ENCODE assay signal across 37 cellular contexts in genomic region chr11:4433852-4434251, GRCh38. TPM values are rescaled to one million over a fixed set of nuclear protein-coding genes. Genes with fewer than 3 reads are reported as not detected.
"Had no signal": no experiment of that assay in that cellular context is flagged by ENCODE, and none has a peak within 500 bp of the region (broad histone marks: within the 10 kb centered on the region; RNA-seq: fewer than 3 reads in every experiment).

No MANE protein-coding gene starts in this region.

- H3K27ac ChIP-seq: ascending aorta, pancreas, prostate gland, sigmoid colon, vagina, VCaP had no signal

- H3K4me1 Mint-ChIP-seq: activated naive CD8-positive, alpha-beta T cell treated with anti-CD3 and anti-CD28 coated beads for 36 hours; brain; mesothelial cell of epicardium; naive B cell; stimulated activated effector memory CD8-positive, alpha-beta T cell treated with anti-CD3 and anti-CD28 coated beads, Interleukin-12 subunit alpha, Interleukin-12 subunit beta, amount 100 ng/mL, for 72 hours had no signal

- H3K27me3 ChIP-seq: ascending aorta, pancreas, sigmoid colon, vagina had no signal

- DNase-seq: activated CD4-positive, alpha-beta T cell treated with anti-CD3 and anti-CD28 coated beads for 48 hours; activated CD4-positive, alpha-beta T cell treated with anti-CD3 and anti-CD28 coated beads, Interleukin-2, amount 50 U/mL, for 48 hours; activated CD8-positive, alpha-beta memory T cell treated with anti-CD3 and anti-CD28 coated beads for 24 hours; activated effector memory CD4-positive, alpha-beta T cell treated with Interleukin-2 at 50 U/mL for 16 hours; activated naive CD4-positive, alpha-beta T cell treated with anti-CD3 and anti-CD28 coated beads for 36 hours; activated naive CD8-positive, alpha-beta T cell treated with anti-CD3 and anti-CD28 coated beads for 36 hours; caudate nucleus; foreskin fibroblast; head of caudate nucleus; hippocampal formation; left colon; naive B cell; nucleus accumbens; pancreas; retina; sigmoid colon; small intestine; stimulated activated CD4-positive, alpha-beta T cell treated with anti-CD3 and anti-CD28 coated beads, Interleukin-4, amount 100 ng/mL, for 24 hours; substantia nigra had no signal

- H3K27ac Mint-ChIP-seq: activated naive CD4-positive, alpha-beta T cell treated with anti-CD3 and anti-CD28 coated beads for 36 hours; activated naive CD8-positive, alpha-beta T cell treated with anti-CD3 and anti-CD28 coated beads for 36 hours; brain; mesothelial cell of epicardium; naive B cell; stimulated activated effector memory CD8-positive, alpha-beta T cell treated with anti-CD3 and anti-CD28 coated beads, Interleukin-12 subunit alpha, Interleukin-12 subunit beta, amount 100 ng/mL, for 72 hours; stimulated activated naive CD8-positive, alpha-beta T cell treated with anti-CD3 and anti-CD28 coated beads, Interleukin-15, Interleukin-2, amounts not matched to agents 100 ng/mL and 50 ng/mL, for 24 hours; T-helper 2 cell treated with Interferon-gamma antibody and Interleukin-4, amounts not matched to agents 5 μg/mL and 100 μg/mL, for 36 hours; type B pancreatic cell had no signal

- H3K36me3 Mint-ChIP-seq: activated naive CD8-positive, alpha-beta T cell treated with anti-CD3 and anti-CD28 coated beads for 36 hours; brain; mesothelial cell of epicardium; naive B cell; stimulated activated effector memory CD8-positive, alpha-beta T cell treated with anti-CD3 and anti-CD28 coated beads, Interleukin-12 subunit alpha, Interleukin-12 subunit beta, amount 100 ng/mL, for 72 hours; type B pancreatic cell had no signal

- H3K4me1 ChIP-seq: ascending aorta, pancreas, prostate gland, sigmoid colon, vagina had no signal

- H3K4me3 Mint-ChIP-seq: activated naive CD4-positive, alpha-beta T cell treated with anti-CD3 and anti-CD28 coated beads for 36 hours; activated naive CD8-positive, alpha-beta T cell treated with anti-CD3 and anti-CD28 coated beads for 36 hours; brain; mesothelial cell of epicardium; naive B cell; stimulated activated effector memory CD8-positive, alpha-beta T cell treated with anti-CD3 and anti-CD28 coated beads, Interleukin-12 subunit alpha, Interleukin-12 subunit beta, amount 100 ng/mL, for 72 hours; stimulated activated naive CD8-positive, alpha-beta T cell treated with anti-CD3 and anti-CD28 coated beads, Interleukin-15, Interleukin-2, amounts not matched to agents 100 ng/mL and 50 ng/mL, for 24 hours; T-helper 2 cell treated with Interferon-gamma antibody and Interleukin-4, amounts not matched to agents 5 μg/mL and 100 μg/mL, for 36 hours; type B pancreatic cell had no signal

- ATAC-seq: activated CD4-positive, CD25-positive, alpha-beta regulatory T cell treated with anti-CD3 and anti-CD28 coated beads, Interleukin-2, amount 50 U/mL, for 24 hours; esophagus mucosa; left colon; pancreas; stimulated activated effector memory CD8-positive, alpha-beta T cell treated with anti-CD3 and anti-CD28 coated beads, Interleukin-12 subunit alpha, Interleukin-12 subunit beta, amount 100 ng/mL, for 72 hours had no signal

- H3K4me3 ChIP-seq: ascending aorta, pancreas, prostate gland, sigmoid colon, vagina had no signal

- H3K9me3 Mint-ChIP-seq: activated naive CD4-positive, alpha-beta T cell treated with anti-CD3 and anti-CD28 coated beads for 36 hours; activated naive CD8-positive, alpha-beta T cell treated with anti-CD3 and anti-CD28 coated beads for 36 hours; stimulated activated effector memory CD8-positive, alpha-beta T cell treated with anti-CD3 and anti-CD28 coated beads, Interleukin-12 subunit alpha, Interleukin-12 subunit beta, amount 100 ng/mL, for 72 hours; T-helper 2 cell treated with Interferon-gamma antibody and Interleukin-4, amounts not matched to agents 5 μg/mL and 100 μg/mL, for 36 hours had no signal

- H3K36me3 ChIP-seq: ascending aorta, pancreas, prostate gland, sigmoid colon, vagina had no signal

- H3K9me3 ChIP-seq: ascending aorta, pancreas, prostate gland, sigmoid colon, vagina had no signal

RNA-seq across cellular contexts. Expression of gene OR52K2, which starts 15.2 kb away (rescaled TPM):
- total RNA-seq: activated naive CD4-positive, alpha-beta T cell treated with anti-CD3 and anti-CD28 coated beads for 36 hours; activated naive CD8-positive, alpha-beta T cell treated with anti-CD3 and anti-CD28 coated beads for 36 hours; ascending aorta; chondrocyte; endothelial cell of umbilical vein; esophagus mucosa; left colon; liver; mesothelial cell of epicardium; pancreas; prostate gland; vagina had no signal
- polyA plus RNA-seq: endothelial cell of umbilical vein, keratinocyte, neural cell, sigmoid colon, small intestine, thymus had no signal

RNA-seq across cellular contexts. Expression of gene OR52K1, which starts 48.6 kb away (rescaled TPM):
- total RNA-seq: activated naive CD4-positive, alpha-beta T cell treated with anti-CD3 and anti-CD28 coated beads for 36 hours; activated naive CD8-positive, alpha-beta T cell treated with anti-CD3 and anti-CD28 coated beads for 36 hours; ascending aorta; chondrocyte; endothelial cell of umbilical vein; esophagus mucosa; left colon; mesothelial cell of epicardium; prostate gland; vagina had no signal
- polyA plus RNA-seq: endothelial cell of umbilical vein, keratinocyte, liver, neural cell, pancreas, sigmoid colon, small intestine had no signal
